7 cellular contexts compared by ENCODE assay signal in the genomic region with DNA sequence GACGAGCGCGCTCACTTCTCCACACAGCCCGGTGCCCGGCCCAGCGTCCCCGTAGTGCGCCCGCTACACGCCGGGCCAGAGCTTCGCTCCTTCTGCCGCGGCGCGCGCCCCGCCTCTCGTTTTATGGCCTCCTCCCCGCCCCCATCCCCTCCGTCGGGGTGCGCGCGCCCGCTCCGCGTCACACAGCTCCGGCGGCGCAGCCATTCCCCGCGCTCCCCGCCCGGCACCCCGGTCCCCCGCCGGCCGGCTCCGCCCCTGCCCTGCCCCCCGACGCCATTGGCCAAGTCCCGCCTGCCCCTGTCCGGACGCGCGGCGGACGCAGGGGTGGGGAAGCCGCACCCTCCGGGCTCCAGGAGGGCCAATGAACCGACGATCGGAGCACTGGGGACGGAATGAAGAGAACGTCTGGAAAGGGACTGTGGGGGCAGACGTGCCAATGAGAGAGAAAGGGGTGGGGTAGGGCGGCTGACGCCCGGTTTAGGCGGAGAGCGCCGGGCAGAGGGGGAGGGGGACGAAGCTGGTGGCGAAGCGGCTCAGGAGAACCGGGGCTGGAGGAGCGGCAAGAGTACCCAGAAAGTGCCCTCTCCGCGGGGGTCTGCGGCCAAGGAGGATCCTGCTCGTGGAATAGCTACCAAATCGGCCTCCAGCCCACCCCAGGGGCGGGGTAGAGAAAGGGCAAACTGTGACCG. TPM values are rescaled to one million over a fixed set of nuclear protein-coding genes. Genes with fewer than 3 reads are reported as not detected.
A peak's percentile ranks its signal among the peaks of the same experiment; 100 is the strongest.
DNase-seq lines count a peak whose midpoint lies in the region; ATAC-seq, FAIRE-seq and TF ChIP-seq lines count a peak whose summit lies in the region.

A gene with protein sequence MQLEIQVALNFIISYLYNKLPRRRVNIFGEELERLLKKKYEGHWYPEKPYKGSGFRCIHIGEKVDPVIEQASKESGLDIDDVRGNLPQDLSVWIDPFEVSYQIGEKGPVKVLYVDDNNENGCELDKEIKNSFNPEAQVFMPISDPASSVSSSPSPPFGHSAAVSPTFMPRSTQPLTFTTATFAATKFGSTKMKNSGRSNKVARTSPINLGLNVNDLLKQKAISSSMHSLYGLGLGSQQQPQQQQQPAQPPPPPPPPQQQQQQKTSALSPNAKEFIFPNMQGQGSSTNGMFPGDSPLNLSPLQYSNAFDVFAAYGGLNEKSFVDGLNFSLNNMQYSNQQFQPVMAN (minus strand): TSS at position 94 of the 689 bp plus-strand sequence. CDS start 2,337 bp downstream, outside the sequence.

- peaks cover 4% of the 10 kb centered on the region for H3K36me3 ChIP-seq in astrocyte (ENCODE audit: insufficient read depth, low read length)
- H3K36me3 ChIP-seq in hepatocyte (replicated peaks; ENCODE audit: insufficient read depth, low read depth), result peaks cover 3% of the 10 kb centered on the region

- H3K4me3 ChIP-seq in astrocyte (ENCODE audit: insufficient read depth, low read depth, low read length), result peak within 1 kb of the TSS; percentile 92
- H3K4me3 ChIP-seq in hepatocyte, result peak within 1 kb of the TSS; percentile 86

- no peak for TF ChIP-seq CTCF in astrocyte (IDR thresholded peaks at IDR 0.05; ENCODE audit: insufficient read depth, low read depth, low read length)
- TF ChIP-seq CTCF in hepatocyte (IDR thresholded peaks at IDR 0.05; ENCODE audit: poor library complexity), result no peak

- peak within 1 kb of the TSS; percentile 99 for H3K27ac Mint-ChIP-seq in astrocyte (ENCODE audit: unreplicated experiment)

- H3K27ac ChIP-seq in astrocyte (ENCODE audit: low read depth, low read length) (peak within 1 kb of the TSS; percentile 75), hepatocyte (peak within 1 kb of the TSS; percentile 99)

- H3K27me3 ChIP-seq in astrocyte (ENCODE audit: insufficient read depth, low read length) (no peaks in the 10 kb centered on the region), hepatocyte (no peaks in the 10 kb centered on the region)

- H3K27me3 Mint-ChIP-seq in astrocyte (ENCODE audit: low read depth, unreplicated experiment), result no peaks in the 10 kb centered on the region

- H3K79me2 ChIP-seq in astrocyte (ENCODE audit: insufficient read depth, low read length) (peaks cover 33% of the 10 kb centered on the region), hepatocyte (peaks cover 63% of the 10 kb centered on the region)

- FAIRE-seq in astrocyte (lab: Jason Lieb, UNC), result no peak

- H3K4me2 ChIP-seq in astrocyte (ENCODE audit: low read length) (peak within 1 kb of the TSS; percentile 98), hepatocyte (peak within 1 kb of the TSS; percentile 85)

- ATAC-seq in GM18508 (IDR thresholded peaks at IDR 0.05; ENCODE audit: insufficient read depth, unreplicated experiment), result peak; percentile 34
- peak; percentile 60 for ATAC-seq in HG02981 (IDR thresholded peaks at IDR 0.05; ENCODE audit: unreplicated experiment)

- H3K4me1 Mint-ChIP-seq in astrocyte (ENCODE audit: low read depth, unreplicated experiment), result peaks cover 20% of the 10 kb centered on the region

- H4K20me1 ChIP-seq in astrocyte (ENCODE audit: insufficient read depth, low read length) (peaks cover 32% of the 10 kb centered on the region), hepatocyte (ENCODE audit: insufficient read depth, poor library complexity, severe bottlenecking) (peaks cover 38% of the 10 kb centered on the region)

- H3K36me3 Mint-ChIP-seq in astrocyte (ENCODE audit: low read depth, unreplicated experiment), result peaks cover 3% of the 10 kb centered on the region

- peak within 1 kb of the TSS; percentile 89 for H3K9ac ChIP-seq in astrocyte (ENCODE audit: low read length)

- H3K4me1 ChIP-seq in astrocyte (ENCODE audit: insufficient read depth, low read length) (peaks cover 26% of the 10 kb centered on the region), hepatocyte (ENCODE audit: insufficient read depth) (peaks cover 20% of the 10 kb centered on the region)

- 2% methylated on average over 32 of the region's 75 CpGs for WGBS in hepatocyte (ENCODE audit: low lambda C conversion rate, missing lambda C conversion rate)

- DNase-seq in NCI-H2029 treated with DMSO at 0.1 percent for 48 hours (lab: John Stamatoyannopoulos, UW), result peak; percentile 95
- peak; percentile 96 for DNase-seq in T-helper 22 cell (ENCODE audit: low read depth)
- DNase-seq in astrocyte (ENCODE audit: low read depth), result peak; percentile 92
- DNase-seq in hepatocyte (ENCODE audit: low spot score), result peak; percentile 99
- DNase-seq in retina, result peak; percentile 93

- H3K4me3 Mint-ChIP-seq in astrocyte (ENCODE audit: unreplicated experiment), result peak within 1 kb of the TSS; percentile 99

- peak within 1 kb of the TSS; percentile 83 for H2AFZ ChIP-seq in astrocyte (ENCODE audit: low read depth, low read length)
- H2AFZ ChIP-seq in hepatocyte, result peak within 1 kb of the TSS; percentile 5

- no peaks in the 10 kb centered on the region for H3K9me2 ChIP-seq in hepatocyte (replicated peaks; ENCODE audit: insufficient read depth)

- H3K9me3 ChIP-seq in astrocyte (ENCODE audit: insufficient read depth, low read depth, low read length), result no peaks in the 10 kb centered on the region
- H3K9me3 ChIP-seq in hepatocyte (ENCODE audit: low read depth), result no peaks in the 10 kb centered on the region

- H3K9me3 Mint-ChIP-seq in astrocyte (ENCODE audit: unreplicated experiment), result no peaks in the 10 kb centered on the region

RNA-seq across cellular contexts. Expression of the gene that starts here (rescaled TPM):
- total RNA-seq in astrocyte (59.1 and 71.6 TPM in 2 replicates), hepatocyte (52.1 and 53.6 TPM in 2 replicates)
- 41.1 and 43.2 TPM in 2 replicates for polyA plus RNA-seq in hepatocyte

Comparison
In these comparisons a context has a peak if more than half of its experiments do, and no peak if none do; other contexts are left out.
1. Peak in every context shown above with its lines: DNase-seq, ATAC-seq, H3K4me3 ChIP-seq and H3K27ac ChIP-seq.